In genomic region chrX:152958524-152959465, GRCh38 we compare ENCODE assay signal across 8 cellular contexts. TPM values are rescaled to one million over a fixed set of nuclear protein-coding genes. Genes with fewer than 3 reads are reported as not detected.
DNase-seq lines count a peak whose midpoint lies in the region; ATAC-seq and TF ChIP-seq lines count a peak whose summit lies in the region.

No MANE protein-coding gene starts in this region.

- H3K9me3 ChIP-seq in left ventricle myocardium inferior (replicated peaks) (no peaks in the 10 kb centered on the region), prostate gland (no peaks in the 10 kb centered on the region)

- H3K27ac Mint-ChIP-seq in T-cell: peak overlapping the region; percentile 88 to 91

- peak; percentile 84 for TF ChIP-seq CTCF in GM12875 (IDR thresholded peaks at IDR 0.05; ENCODE audit: borderline replicate concordance, insufficient read depth, low read depth, low read length)
- peak; percentile 81 for TF ChIP-seq CTCF in left ventricle myocardium inferior (IDR thresholded peaks at IDR 0.05; ENCODE audit: borderline replicate concordance)
- peak; percentile 63 to 95 (median 88) for TF ChIP-seq CTCF in prostate gland (IDR thresholded peaks at IDR 0.05)

- POLR2A ChIA-PET in T-cell (lab: Charles Lee): interaction anchor here in 1 of 2 donors (0.5 kb wide), 1 partner anchor 18 kb away, joined by 3 read pairs; no protein-coding TSS in a partner anchor

- ATAC-seq in HG02840 (IDR thresholded peaks at IDR 0.05; ENCODE audit: low FRiP score, unreplicated experiment) (peak; percentile 82), T-cell (replicated peaks in 1 of 4) (peak; percentile 98 to 99 (median 98))

- CTCF ChIA-PET in T-cell (lab: Charles Lee): interaction anchor here (0.5 to 2.0 kb wide), 7 partner anchors 17 to 1564 kb away, joined by 3 to 10 read pairs (median 4); no protein-coding TSS in a partner anchor

- no peaks in the 10 kb centered on the region for H3K36me3 Mint-ChIP-seq in T-cell

- H3K9me3 Mint-ChIP-seq in T-cell: no peaks in the 10 kb centered on the region

- H3K4me3 Mint-ChIP-seq in T-cell: peak overlapping the region; percentile 70 to 75 (median 71)

- no peaks in the 10 kb centered on the region for H3K36me3 ChIP-seq in left ventricle myocardium inferior
- H3K36me3 ChIP-seq in prostate gland: no peaks in the 10 kb centered on the region
- H3K36me3 ChIP-seq in urinary bladder (ENCODE audit: insufficient read depth): no peaks in the 10 kb centered on the region

- H3K4me1 ChIP-seq in left ventricle myocardium inferior (peaks cover 4% of the 10 kb centered on the region), prostate gland (replicated peaks) (no peaks in the 10 kb centered on the region), urinary bladder (ENCODE audit: insufficient read depth) (no peaks in the 10 kb centered on the region)

- WGBS in prostate gland: 34% methylated on average over 38 of the region's 53 CpGs
- 22% methylated on average over 53 of the region's 53 CpGs for WGBS in urinary bladder

- H3K27me3 ChIP-seq in left ventricle myocardium inferior (ENCODE audit: low read depth) (no peaks in the 10 kb centered on the region), prostate gland (replicated peaks; ENCODE audit: insufficient read depth) (no peaks in the 10 kb centered on the region)

- H3K27me3 Mint-ChIP-seq in T-cell: peaks cover 0 to 19% of the 10 kb centered on the region in 2 donors

- intact Hi-C loops in left ventricle myocardium inferior (cut with micrococcal nuclease): no loop called here
- intact Hi-C loops in prostate gland (cut with DNase I): no loop called here

- peak overlapping the region; percentile 79 for H3K27ac ChIP-seq in left ventricle myocardium inferior (replicated peaks)
- H3K27ac ChIP-seq in prostate gland: no peak overlapping the region
- peak overlapping the region; percentile 59 for H3K27ac ChIP-seq in urinary bladder (ENCODE audit: low read depth)

- H3K4me3 ChIP-seq in GM12875 (ENCODE audit: low read depth, low read length) (no peak overlapping the region), left ventricle myocardium inferior (peak overlapping the region; percentile 57), prostate gland (peak overlapping the region; percentile 5 to 15), urinary bladder (ENCODE audit: low read depth, low read length) (no peak overlapping the region)

- TF ChIP-seq POLR2A in prostate gland (IDR thresholded peaks at IDR 0.05): peak; percentile 25

- H3K4me1 Mint-ChIP-seq in T-cell: peaks cover 9 to 15% (median 14%) of the 10 kb centered on the region in 3 donors

- DNase-seq in NCI-H1436 treated with DMSO at 0.1 percent for 48 hours (lab: John Stamatoyannopoulos, UW) (peak; percentile 16), T-cell (peak; percentile 79 to 95 (median 87)), amniotic stem cell (lab: John Stamatoyannopoulos, UW) (peak; percentile 23), left ventricle myocardium inferior (peak; percentile 85), prostate gland (ENCODE audit: low spot score) (peak; percentile 67)

RNA-seq across cellular contexts. Expression of gene PNMA5, which starts 35.1 kb away (rescaled TPM):
- total RNA-seq in T-cell (under 1 TPM in 1 of 5 donors, not detected in 4; 0.09 TPM), left ventricle myocardium inferior (not detected), prostate gland (1 to 10 TPM in 1 of 2 donors, not detected in 1; 6.5 TPM), urinary bladder (not detected)
- polyA plus RNA-seq in urinary bladder: 0.04 TPM

Comparison
In these comparisons a context has a peak if more than half of its experiments do, and no peak if none do; other contexts are left out.
1. H3K4me3 ChIP-seq: peak in left ventricle myocardium inferior (single experiment) and prostate gland (2 of 2); none in GM12875 (single experiment) and urinary bladder (single experiment).
2. DNase-seq: peak in every context shown above with its lines; median percentile 87 in T-cell; 85 in left ventricle myocardium inferior; 67 in prostate gland; 23 in amniotic stem cell; 16 in NCI-H1436 treated with DMSO at 0.1 percent for 48 hours.
3. H3K27ac ChIP-seq: peak in left ventricle myocardium inferior (single experiment) and urinary bladder (single experiment); none in prostate gland (0 of 2).
4. Peak in every context shown above with its lines, with median percentiles within 50 percentile points of each other: CTCF ChIP-seq.